ENCODE assay signal across 2 cellular contexts in the genomic region with DNA sequence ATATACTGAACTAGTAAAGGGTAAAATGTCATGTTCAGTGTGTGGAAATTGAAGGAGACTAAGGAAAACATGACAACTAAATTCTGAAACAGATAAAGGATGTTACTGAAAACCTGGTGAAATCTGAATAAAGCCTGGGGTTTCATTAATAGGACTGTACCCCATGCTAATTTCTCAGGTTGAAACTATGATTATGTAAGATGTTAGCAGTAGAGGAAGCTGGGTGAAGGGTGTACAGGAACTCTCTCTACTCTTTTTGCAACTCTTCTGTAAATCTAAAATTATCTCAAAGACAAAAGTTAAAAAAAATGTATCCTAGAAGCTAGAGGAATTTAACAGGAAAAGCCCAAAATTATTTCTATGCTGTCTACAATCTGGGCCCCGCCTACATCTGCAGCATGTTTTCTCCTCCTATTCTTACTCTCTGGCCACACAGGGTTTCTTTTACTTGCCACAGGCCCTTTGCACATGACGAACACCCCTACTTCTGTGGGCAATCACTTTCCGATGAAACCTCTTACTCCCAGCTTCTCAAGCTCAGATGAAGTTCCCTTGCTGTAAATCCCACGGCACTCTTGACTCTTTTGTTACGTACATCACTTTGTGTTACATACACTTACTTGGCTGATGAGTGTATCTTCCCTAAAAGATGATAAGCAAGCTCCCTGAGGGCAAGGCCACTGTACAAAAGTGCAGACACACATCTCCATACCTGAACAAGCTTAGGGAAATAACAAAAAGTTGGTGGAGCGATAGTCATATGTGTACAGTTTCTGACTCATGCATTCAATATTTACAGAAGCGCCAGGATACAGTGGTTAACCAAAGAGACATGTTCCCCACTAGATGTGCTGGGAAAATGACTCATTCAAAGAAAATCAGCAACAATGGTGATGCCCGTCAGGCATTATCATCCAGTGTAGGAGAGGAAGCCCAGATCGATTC.
TF ChIP-seq lines count a peak whose summit lies in the region.

No MANE protein-coding gene starts in this region.

TF ChIP-seq in A549, 52 proteins besides CTCF, POLR2A, EP300 and RAD21 (continued from another document):
- TF ChIP-seq, protein P1, sequence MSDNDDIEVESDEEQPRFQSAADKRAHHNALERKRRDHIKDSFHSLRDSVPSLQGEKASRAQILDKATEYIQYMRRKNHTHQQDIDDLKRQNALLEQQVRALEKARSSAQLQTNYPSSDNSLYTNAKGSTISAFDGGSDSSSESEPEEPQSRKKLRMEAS (IDR thresholded peaks at IDR 0.05) = peak; percentile 40; the same call in 1 of the 2 replicates
- no peak for TF ChIP-seq NR3C1 (IDR thresholded peaks at IDR 0.05)
- no peak for TF ChIP-seq ZSCAN20 (CRISPR knock-in tag; IDR thresholded peaks at IDR 0.05)
- 0 out of 5 replicates have a peak, but pooled peaks of 1 of the 2 experiments have one; percentile 32 for TF ChIP-seq JUN (IDR thresholded peaks at IDR 0.05)
- no peak for TF ChIP-seq FOXS1 (CRISPR knock-in tag; IDR thresholded peaks at IDR 0.05)
- peak; percentile 79 for TF ChIP-seq FOSL2 (IDR thresholded peaks at IDR 0.05)
- TF ChIP-seq FOSL2 (CRISPR knock-in tag; IDR thresholded peaks at IDR 0.05) = peak; percentile 95
- TF ChIP-seq, protein P2, sequence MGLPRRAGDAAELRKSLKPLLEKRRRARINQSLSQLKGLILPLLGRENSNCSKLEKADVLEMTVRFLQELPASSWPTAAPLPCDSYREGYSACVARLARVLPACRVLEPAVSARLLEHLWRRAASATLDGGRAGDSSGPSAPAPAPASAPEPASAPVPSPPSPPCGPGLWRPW (IDR thresholded peaks at IDR 0.05) = peak; percentile 55; the same call in 1 of the 2 replicates
- peak; percentile 55; the same call in 1 of the 2 replicates for TF ChIP-seq GATA3 (IDR thresholded peaks at IDR 0.05; ENCODE audit: borderline replicate concordance)
- TF ChIP-seq JUNB (IDR thresholded peaks at IDR 0.05) = peak; percentile 78
- TF ChIP-seq CHD4 (IDR thresholded peaks at IDR 0.05; ENCODE audit: borderline replicate concordance) = no peak
- TF ChIP-seq BCL3 (IDR thresholded peaks at IDR 0.05) = no peak
- TF ChIP-seq RNF2 (IDR thresholded peaks at IDR 0.05; ENCODE audit: borderline replicate concordance, low read depth) = no peak
- TF ChIP-seq HOXB5 (CRISPR knock-in tag; IDR thresholded peaks at IDR 0.05) = no peak
- TF ChIP-seq KDM5A (IDR thresholded peaks at IDR 0.05) = no peak
- no peak for TF ChIP-seq HOXB13 (CRISPR knock-in tag; IDR thresholded peaks at IDR 0.05; ENCODE audit: low read depth)

TF ChIP-seq in endothelial cell of umbilical vein, 7 proteins besides CTCF, POLR2A, EP300 and RAD21 (continued from another document):
- no peak for TF ChIP-seq POLR2AphosphoS5 (IDR thresholded peaks at IDR 0.05; ENCODE audit: insufficient read depth, low read depth, low read length)
